10 cellular contexts compared by ENCODE assay signal in genomic region chr1:98049370-98050115, GRCh38.
A peak's percentile ranks its signal among the peaks of the same experiment; 100 is the strongest.
DNase-seq lines count a peak whose midpoint lies in the region; ATAC-seq and TF ChIP-seq lines count a peak whose summit lies in the region.
"Had no signal": no experiment of that assay in that cellular context is flagged by ENCODE, and none has a peak within 500 bp of the region (broad histone marks: within the 10 kb centered on the region; RNA-seq: fewer than 3 reads in every experiment).

No MANE protein-coding gene starts in this region.

- peak overlapping the region; percentile 51 to 70 (median 62) for H3K4me3 Mint-ChIP-seq in nephron

- H3K9me3 Mint-ChIP-seq in nephron = peaks cover 4% of the 10 kb centered on the region

- in situ Hi-C loops in astrocyte of the spinal cord (cut with HindIII; ENCODE audit: low sequenced_read_pairs) = no loop called here

- DNase-seq in D341Med (ENCODE audit: low spot score) (peak; percentile 9), astrocyte of the spinal cord (ENCODE audit: low read depth, low spot score) (peak; percentile 42), OCI-M2 (lab: John Stamatoyannopoulos, UW; ENCODE audit: unreplicated experiment) (no peak), T-helper 2 cell (no peak), activated gamma-delta T cell treated with Interleukin-2 at 50 U/mL for 16 hours (no peak)
- DNase-seq: activated CD4-positive, alpha-beta T cell treated with anti-CD3 and anti-CD28 coated beads, Interleukin-2, amount 50 U/mL, for 4 hours had no signal

- peak overlapping the region; percentile 58 for H3K4me3 ChIP-seq in HUES48 (ENCODE audit: low read depth, low read length)
- peak overlapping the region; percentile 42 for H3K4me3 ChIP-seq in astrocyte of the spinal cord (ENCODE audit: low read depth, low read length)

- peaks cover 93% of the 10 kb centered on the region for H3K27me3 ChIP-seq in HUES48 (ENCODE audit: control insufficient read depth, insufficient read depth, low read length)

- H3K9ac ChIP-seq in HUES48 (ENCODE audit: low read depth, low read length) = no peak overlapping the region

- TF ChIP-seq CTCF in astrocyte of the spinal cord (IDR thresholded peaks at IDR 0.05; ENCODE audit: low read depth, low read length) (no peak), nephron (IDR thresholded peaks at IDR 0.05; ENCODE audit: unreplicated experiment in 3 of 3) (no peak)

- peaks cover 98% of the 10 kb centered on the region for H3K27me3 Mint-ChIP-seq in nephron (ENCODE audit: low read depth)

- H3K36me3 ChIP-seq in HUES48 (ENCODE audit: control insufficient read depth, insufficient read depth, low read length) = no peaks in the 10 kb centered on the region

- H3K4me1 ChIP-seq in HUES48 (ENCODE audit: control insufficient read depth, insufficient read depth, low read length) = peaks cover 31% of the 10 kb centered on the region

- no peak overlapping the region for H3K27ac ChIP-seq in HUES48 (ENCODE audit: low read depth, low read length)
- H3K27ac ChIP-seq: epithelial cell of prostate had no signal

- no peak for ATAC-seq in HG03280 (IDR thresholded peaks at IDR 0.05; ENCODE audit: unreplicated experiment)

- no peaks in the 10 kb centered on the region for H3K9me3 ChIP-seq in HUES48 (ENCODE audit: control insufficient read depth, insufficient read depth, low read length)

- no peak overlapping the region for H3K27ac Mint-ChIP-seq in nephron

- H3K36me3 Mint-ChIP-seq in nephron (ENCODE audit: low read depth) = no peaks in the 10 kb centered on the region

- peaks cover 21% of the 10 kb centered on the region for H3K4me1 Mint-ChIP-seq in nephron

Comparison
In these comparisons a context has a peak if more than half of its experiments do, and no peak if none do; other contexts are left out.
1. DNase-seq: peak in D341Med (single experiment) and astrocyte of the spinal cord (single experiment); none in OCI-M2 (single experiment), T-helper 2 cell (0 of 5) and activated gamma-delta T cell treated with Interleukin-2 at 50 U/mL for 16 hours (single experiment).